In the genomic region with DNA sequence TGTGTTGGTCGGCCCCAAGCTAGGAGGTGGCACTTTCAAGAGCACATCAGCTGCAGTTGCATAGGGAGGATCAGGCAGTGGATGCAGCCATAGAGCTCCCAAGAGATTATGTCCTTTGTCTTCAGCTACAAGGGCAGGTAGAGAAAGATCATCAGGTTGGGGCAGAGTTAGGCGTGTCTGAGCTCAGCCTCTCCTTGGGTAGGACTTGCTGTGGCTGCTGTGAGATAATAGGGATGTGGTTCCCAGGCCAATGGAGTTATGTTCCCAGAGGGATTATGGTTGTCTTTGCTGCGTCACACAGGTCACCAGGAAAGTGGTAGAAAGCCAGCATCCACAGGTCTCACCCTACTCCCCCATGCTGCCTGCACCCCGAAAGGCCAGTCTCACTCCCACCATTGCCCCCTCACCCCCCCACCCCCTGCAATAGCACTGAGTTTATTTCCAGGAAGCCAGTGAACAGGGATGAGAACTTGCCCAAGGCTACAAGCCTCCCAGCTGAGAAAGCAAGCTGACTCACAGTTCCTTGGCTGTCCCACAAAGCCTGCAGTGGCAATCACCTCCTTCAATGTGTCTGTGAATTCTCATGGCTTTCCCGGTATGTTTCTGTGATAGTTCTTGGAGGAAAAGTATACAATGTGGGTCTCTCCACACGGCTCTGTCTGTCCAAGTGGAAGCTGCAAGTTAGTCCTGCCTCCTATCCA, we compare ENCODE assay signal across 16 cellular contexts.
DNase-seq lines count a peak whose midpoint lies in the region; ATAC-seq and TF ChIP-seq lines count a peak whose summit lies in the region.
"Had no signal": no experiment of that assay in that cellular context is flagged by ENCODE, and none has a peak within 500 bp of the region (broad histone marks: within the 10 kb centered on the region; RNA-seq: fewer than 3 reads in every experiment).

No MANE protein-coding gene starts in this region.

- dilution Hi-C loops in mammary epithelial cell (cut with HindIII; ENCODE audit: low sequenced_read_pairs) = no loop called here

- H3K27me3 Mint-ChIP-seq in MCF 10A (ENCODE audit: insufficient read depth, unreplicated experiment) = no peaks in the 10 kb centered on the region

- no peaks in the 10 kb centered on the region for H4K20me1 ChIP-seq in mammary epithelial cell (ENCODE audit: insufficient read depth, low read length)

- peaks cover 14% of the 10 kb centered on the region for H3K9me3 Mint-ChIP-seq in MCF 10A (ENCODE audit: unreplicated experiment)

- no peak overlapping the region for H3K4me3 Mint-ChIP-seq in MCF 10A (ENCODE audit: unreplicated experiment)
- H3K4me3 Mint-ChIP-seq: CD14-positive monocyte; CD8-positive, alpha-beta T cell; GM23338 had no signal

- H2AFZ ChIP-seq in mammary epithelial cell (ENCODE audit: low read depth, low read length) = peak overlapping the region; percentile 45
- H2AFZ ChIP-seq: GM23338 had no signal

- no peak overlapping the region for H3K27ac Mint-ChIP-seq in MCF 10A (ENCODE audit: low read depth, unreplicated experiment)
- H3K27ac Mint-ChIP-seq: CD14-positive monocyte; CD8-positive, alpha-beta T cell; GM23338 had no signal

- no peak for TF ChIP-seq POLR2A in breast epithelium (IDR thresholded peaks at IDR 0.05)

- 73% methylated on average over 5 of the region's 6 CpGs for WGBS in mammary epithelial cell (ENCODE audit: low coverage, missing lambda C conversion rate)

- no peaks in the 10 kb centered on the region for H3K79me2 ChIP-seq in mammary epithelial cell (ENCODE audit: insufficient read depth, low read length)

- H3K4me1 ChIP-seq in breast epithelium = no peaks in the 10 kb centered on the region
- H3K4me1 ChIP-seq in mammary epithelial cell (ENCODE audit: insufficient read depth, low read length) = no peaks in the 10 kb centered on the region
- H3K4me1 ChIP-seq in foreskin keratinocyte = no peaks in the 10 kb centered on the region

- POLR2A ChIA-PET in MCF 10A (lab: Yijun Ruan, JAX) = interaction anchor here (1.4 kb wide), 1 partner anchor 9 kb away, joined by 4 read pairs; no protein-coding TSS in a partner anchor

- BruUV-seq in MCF 10A (replicated peaks; lab: Mats Ljungman, UMichigan) = no TSS peak
- no TSS peak for BruUV-seq in mammary epithelial cell (replicated peaks; lab: Mats Ljungman, UMichigan)

- no peak for TF ChIP-seq CTCF in MCF 10A (IDR thresholded peaks at IDR 0.05; ENCODE audit: unreplicated experiment)
- TF ChIP-seq CTCF in breast epithelium (IDR thresholded peaks at IDR 0.05) = no peak
- TF ChIP-seq CTCF in mammary epithelial cell (conservative IDR thresholded peaks at IDR 0.05 in 1 of 2, IDR thresholded peaks at IDR 0.05 in 1 of 2; ENCODE audit: extremely low read depth in 1 of 2, insufficient read depth in 1 of 2, low read depth in 1 of 2, low read length in 2 of 2) = no peak
- TF ChIP-seq CTCF in foreskin keratinocyte (conservative IDR thresholded peaks at IDR 0.05) = no peak

- H3K4me1 Mint-ChIP-seq in MCF 10A (ENCODE audit: insufficient read depth, unreplicated experiment) = peaks cover 4% of the 10 kb centered on the region
- H3K4me1 Mint-ChIP-seq: CD14-positive monocyte, GM23338 had no signal

- H3K4me3 ChIP-seq in breast epithelium (no peak overlapping the region), mammary epithelial cell (replicated peaks in 1 of 3; ENCODE audit: insufficient read depth in 1 of 3, low read depth in 2 of 3, low read length in 3 of 3) (no peak overlapping the region)
- H3K4me3 ChIP-seq: GM12878, GM23338 had no signal

- intact Hi-C loops in MCF 10A (cut with micrococcal nuclease) = no loop called here
- intact Hi-C loops in breast epithelium (cut with DNase I; ENCODE audit: low total_unique reads) = no loop called here
- intact Hi-C loops in mammary epithelial cell (cut with micrococcal nuclease) = no loop called here

- H3K36me3 Mint-ChIP-seq in MCF 10A (ENCODE audit: insufficient read depth, unreplicated experiment) = no peaks in the 10 kb centered on the region
- H3K36me3 Mint-ChIP-seq: CD14-positive monocyte; CD8-positive, alpha-beta T cell had no signal

- H3K9me3 ChIP-seq in breast epithelium (peaks cover 6 to 17% of the 10 kb centered on the region in 2 donors), mammary epithelial cell (replicated peaks; ENCODE audit: insufficient read depth, low read length) (peaks cover 3% of the 10 kb centered on the region)

- H3K27me3 ChIP-seq in breast epithelium (no peaks in the 10 kb centered on the region), mammary epithelial cell (ENCODE audit: insufficient read depth, low read length) (peaks cover under 1% of the 10 kb centered on the region), foreskin keratinocyte (no peaks in the 10 kb centered on the region)

- CTCF ChIA-PET in MCF 10A (lab: Yijun Ruan, JAX) (interaction anchor here (1.0 kb wide), 1 partner anchor 37 kb away, joined by 3 read pairs; no protein-coding TSS in a partner anchor), mammary epithelial cell (lab: Charles Lee; ENCODE audit: low non-redundant PET) (no interaction called here)

- no peak overlapping the region for H3K4me2 ChIP-seq in mammary epithelial cell (ENCODE audit: insufficient read depth, low read depth, low read length)
- H3K4me2 ChIP-seq: GM23338 had no signal

- DNase-seq in MCF 10A (ENCODE audit: unreplicated experiment) (peak; percentile 37), breast epithelium (ENCODE audit: low spot score in 2 of 2) (no peak), mammary epithelial cell (peak; percentile 49), foreskin keratinocyte (peak; percentile 53 to 79), T-helper 1 cell (no peak), GF-D8 (lab: John Stamatoyannopoulos, UW) (no peak), UCSD-AML1 (lab: John Stamatoyannopoulos, UW; ENCODE audit: unreplicated experiment) (no peak)
- DNase-seq: CD8-positive, alpha-beta T cell; COR-L47; DND-41; H7 had no signal

- no peak overlapping the region for H3K9ac ChIP-seq in mammary epithelial cell (ENCODE audit: insufficient read depth, low read length)

- H3K36me3 ChIP-seq in breast epithelium = no peaks in the 10 kb centered on the region
- H3K36me3 ChIP-seq in mammary epithelial cell (ENCODE audit: insufficient read depth, low read length) = no peaks in the 10 kb centered on the region

- peak; percentile 81 for ATAC-seq in foreskin keratinocyte
- ATAC-seq: CD8-positive, alpha-beta T cell; GM12878; GM23338 had no signal

- H3K27ac ChIP-seq in breast epithelium (no peak overlapping the region), mammary epithelial cell (ENCODE audit: insufficient read depth, low read depth, low read length) (no peak overlapping the region), foreskin keratinocyte (no peak overlapping the region)
- H3K27ac ChIP-seq: 22Rv1, HL-60 had no signal

- in situ Hi-C loops in mammary epithelial cell (cut with MboI; ENCODE audit: low sequenced_read_pairs in 2 of 2) = loop anchor here in 1 of 2 donors (25.0 kb wide), 1 partner anchor 233 kb away; no protein-coding TSS in a partner anchor

Comparison
In these comparisons a context has a peak if more than half of its experiments do, and no peak if none do; other contexts are left out.
1. DNase-seq: peak in MCF 10A (single experiment), mammary epithelial cell (single experiment) and foreskin keratinocyte (2 of 2); none in breast epithelium (0 of 2), T-helper 1 cell (0 of 5), GF-D8 (single experiment) and UCSD-AML1 (single experiment).